ENCODE assay signal across 8 cellular contexts in the genomic region with DNA sequence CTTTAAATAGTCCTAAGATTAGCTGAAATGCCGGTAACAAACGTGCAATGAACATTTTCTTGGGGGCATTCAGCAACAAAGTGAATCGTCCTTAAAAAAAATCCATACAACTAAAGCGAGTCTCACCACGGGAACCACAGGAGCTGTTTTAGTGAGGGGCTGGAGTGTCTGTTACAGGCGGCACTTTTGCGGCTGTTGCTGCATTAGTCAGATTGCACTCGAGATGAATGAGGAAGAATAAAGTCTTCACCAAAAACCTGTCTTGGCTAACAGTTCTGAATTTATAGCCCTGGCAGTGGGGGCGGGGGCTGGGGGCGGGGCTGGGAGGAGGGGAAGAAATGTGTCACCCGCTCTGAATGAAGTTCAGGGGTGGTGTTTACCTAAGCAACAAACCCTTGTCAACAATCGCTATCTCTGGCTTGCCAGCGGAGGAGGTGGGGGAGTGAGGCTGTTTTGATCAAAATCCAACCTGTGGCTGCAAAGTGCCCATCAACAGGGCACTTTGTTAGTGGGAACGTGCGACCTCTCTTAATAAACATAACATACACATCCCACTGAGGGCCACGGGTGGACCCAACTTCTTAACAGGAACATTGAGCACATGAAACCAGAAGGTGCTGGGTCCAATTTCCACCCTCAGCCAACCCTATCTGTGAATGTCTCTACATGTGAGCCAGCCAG. TPM values are rescaled to one million over a fixed set of nuclear protein-coding genes. Genes with fewer than 3 reads are reported as not detected.
A peak's percentile ranks its signal among the peaks of the same experiment; 100 is the strongest.
DNase-seq lines count a peak whose midpoint lies in the region; ATAC-seq and TF ChIP-seq lines count a peak whose summit lies in the region.

No MANE protein-coding gene starts in this region.

- ATAC-seq in HG03135 (IDR thresholded peaks at IDR 0.05; ENCODE audit: unreplicated experiment) (no peak), GM18861 (IDR thresholded peaks at IDR 0.05; ENCODE audit: unreplicated experiment) (no peak)

- no peaks in the 10 kb centered on the region for H3K36me3 ChIP-seq in Peyer's patch

- H3K4me1 ChIP-seq in Peyer's patch = peaks cover 0 to 76% (median 2%) of the 10 kb centered on the region in 4 donors

- H3K4me3 ChIP-seq in Peyer's patch = peak overlapping the region in 2 of 4 donors; percentile 4 to 12

- peak overlapping the region; percentile 61 to 92 (median 76) for H3K27ac ChIP-seq in Peyer's patch

- no peak for TF ChIP-seq CTCF in Peyer's patch (IDR thresholded peaks at IDR 0.05)

- H3K9me3 ChIP-seq in Peyer's patch = no peaks in the 10 kb centered on the region

- no peak for TF ChIP-seq POLR2A in Peyer's patch (IDR thresholded peaks at IDR 0.05)

- DNase-seq in HT-29 (ENCODE audit: low spot score) = peak; percentile 79
- peak in 2 of 3 donors; percentile 57 to 89 for DNase-seq in Peyer's patch
- DNase-seq in activated naive CD4-positive, alpha-beta T cell treated with anti-CD3 and anti-CD28 coated beads, Interleukin-2, amount 50 U/mL, for 16 hours = peak; percentile 31
- peak; percentile 61 for DNase-seq in islet precursor cell
- peak; percentile 46 for DNase-seq in stimulated activated CD4-positive, alpha-beta T cell treated with anti-CD3 and anti-CD28 coated beads, Interleukin-2, amount 100 ng/mL, for 4 hours (ENCODE audit: low read depth)
- DNase-seq in EL = no peak

- no peaks in the 10 kb centered on the region for H3K27me3 ChIP-seq in Peyer's patch

RNA-seq across cellular contexts. Expression of gene RFX2, which starts 44.5 kb away (rescaled TPM):
- 11.8 and 18.8 TPM in 2 replicates for total RNA-seq in HT-29 (2014; rRNA removed; shearing (Covaris generic))
- total RNA-seq in Peyer's patch = 10 to 100 TPM in 2 of 4 donors, 1 to 10 TPM in 2; 2.6 to 33.9 (median 10.3) TPM
